11 cellular contexts compared by ENCODE assay signal in genomic region chr11:95994340-95994728, GRCh38.
DNase-seq lines count a peak whose midpoint lies in the region; ATAC-seq, FAIRE-seq and TF ChIP-seq lines count a peak whose summit lies in the region.
"Had no signal": no experiment of that assay in that cellular context is flagged by ENCODE, and none has a peak within 500 bp of the region (broad histone marks: within the 10 kb centered on the region; RNA-seq: fewer than 3 reads in every experiment).

No MANE protein-coding gene starts in this region.

- H3K36me3 Mint-ChIP-seq in Calu3 (ENCODE audit: insufficient read depth, unreplicated experiment) (peaks cover 10% of the 10 kb centered on the region), T-helper 17 cell (ENCODE audit: low read depth) (peaks cover 8% of the 10 kb centered on the region), memory B cell (peaks cover 16% of the 10 kb centered on the region)

- H2BK12ac ChIP-seq in trophoblast cell (ENCODE audit: low read length) = no peak overlapping the region

- no peaks in the 10 kb centered on the region for H3K79me2 ChIP-seq in trophoblast cell (ENCODE audit: control insufficient read depth, insufficient read depth, low read length, poor library complexity)

- H2BK5ac ChIP-seq in trophoblast cell (ENCODE audit: low read depth, low read length, poor library complexity) = no peak overlapping the region

- no peak overlapping the region for H3K4me3 ChIP-seq in trophoblast cell (ENCODE audit: low read depth, low read length)

- no peak overlapping the region for H3K18ac ChIP-seq in trophoblast cell (ENCODE audit: low read length)

- no peaks in the 10 kb centered on the region for H3K79me1 ChIP-seq in trophoblast cell (ENCODE audit: low read length)

- no peaks in the 10 kb centered on the region for H3K27me3 Mint-ChIP-seq in Calu3 (ENCODE audit: unreplicated experiment)
- no peaks in the 10 kb centered on the region for H3K27me3 Mint-ChIP-seq in T-helper 17 cell
- no peaks in the 10 kb centered on the region for H3K27me3 Mint-ChIP-seq in memory B cell
- H3K27me3 Mint-ChIP-seq: IgD-negative memory B cell had no signal

- intact Hi-C loops in Calu3 (cut with micrococcal nuclease; ENCODE audit: unreplicated experiment) = no loop called here

- no peak overlapping the region for H4K12ac ChIP-seq in trophoblast cell (ENCODE audit: low read depth, low read length)

- H3K27ac Mint-ChIP-seq in Calu3 (ENCODE audit: unreplicated experiment) (peak overlapping the region; percentile 5), T-helper 17 cell (peak overlapping the region; percentile 27), memory B cell (peak overlapping the region; percentile 16)

- CTCF ChIA-PET in Calu3 (lab: Charles Lee) = no interaction called here

- ATAC-seq in T-helper 17 cell (no peak), memory B cell (ENCODE audit: low read depth) (no peak)

- no peak overlapping the region for H3K4ac ChIP-seq in trophoblast cell (ENCODE audit: low read depth, low read length)

- peak overlapping the region; percentile 56 for H3K9ac ChIP-seq in trophoblast cell (ENCODE audit: low read length)

- H2AFZ ChIP-seq in trophoblast cell (ENCODE audit: insufficient read depth, low read length, poor library complexity) = no peak overlapping the region

- DNase-seq in Calu3 (no peak), T-helper 17 cell (no peak), memory B cell (ENCODE audit: low spot score in 2 of 2) (no peak), trophoblast cell (no peak), SKM-1 (lab: John Stamatoyannopoulos, UW; ENCODE audit: unreplicated experiment) (no peak), GM12892 (ENCODE audit: insufficient read length) (no peak)
- DNase-seq in activated CD4-positive, alpha-beta T cell treated with anti-CD3 and anti-CD28 coated beads, Interleukin-2, amount 50 U/mL, for 48 hours = no peak
- DNase-seq: HCEC 1CT, NCI-H187 treated with DMSO at 0.1 percent for 48 hours, NCI-H510A treated with DMSO at 0.1 percent for 48 hours had no signal

- H3K9me3 ChIP-seq in T-helper 17 cell (ENCODE audit: control insufficient read depth, low read length, poor library complexity, severe bottlenecking) = no peaks in the 10 kb centered on the region
- H3K9me3 ChIP-seq in trophoblast cell (ENCODE audit: insufficient read depth, low read depth, low read length) = no peaks in the 10 kb centered on the region

- no peak for TF ChIP-seq CTCF in Calu3 (IDR thresholded peaks at IDR 0.05; ENCODE audit: unreplicated experiment)

- no peak for TF ChIP-seq POLR2A in GM12892 (IDR thresholded peaks at IDR 0.05; ENCODE audit: low read depth, low read length)

- H3K9me3 Mint-ChIP-seq in Calu3 (ENCODE audit: low read depth, unreplicated experiment) = no peaks in the 10 kb centered on the region
- no peaks in the 10 kb centered on the region for H3K9me3 Mint-ChIP-seq in memory B cell
- H3K9me3 Mint-ChIP-seq: IgD-negative memory B cell had no signal

- H3K23ac ChIP-seq in trophoblast cell (ENCODE audit: low read length) = peak overlapping the region; percentile 80

- BruUV-seq in Calu3 (replicated peaks; lab: Mats Ljungman, UMichigan) = no TSS peak

- no peak overlapping the region for H3K14ac ChIP-seq in trophoblast cell (ENCODE audit: low read length)

- H3K4me3 Mint-ChIP-seq in Calu3 (ENCODE audit: low read depth, unreplicated experiment) (no peak overlapping the region), T-helper 17 cell (no peak overlapping the region), memory B cell (no peak overlapping the region)
- H3K4me3 Mint-ChIP-seq: IgD-negative memory B cell had no signal

- WGBS in trophoblast cell (ENCODE audit: extremely low coverage, insufficient coverage, insufficient read length) = no CpG with 5 or more reads among the region's 4 CpGs

- no peak overlapping the region for H3K27ac ChIP-seq in trophoblast cell (ENCODE audit: low read depth, low read length)

- peaks cover 0 to under 1% of the 10 kb centered on the region in 2 experiments for H3K36me3 ChIP-seq in trophoblast cell (ENCODE audit: control insufficient read depth in 1 of 2, insufficient read depth in 2 of 2, low read length in 2 of 2)

- H4K8ac ChIP-seq in trophoblast cell (ENCODE audit: low read depth, low read length) = no peak overlapping the region

- H4K91ac ChIP-seq in trophoblast cell (ENCODE audit: low read depth, low read length) = no peak overlapping the region

- no peak overlapping the region for H2BK120ac ChIP-seq in trophoblast cell (ENCODE audit: insufficient read depth, low read length, poor library complexity)

- no peak overlapping the region for H2AK5ac ChIP-seq in trophoblast cell (ENCODE audit: low read length)

- no peak overlapping the region for H3K4me2 ChIP-seq in trophoblast cell (ENCODE audit: low read length)

- H3K4me1 ChIP-seq in trophoblast cell (ENCODE audit: control insufficient read depth in 1 of 2, insufficient read depth in 2 of 2, low read length in 2 of 2) = no peaks in the 10 kb centered on the region

- peaks cover 33% of the 10 kb centered on the region for H3K4me1 Mint-ChIP-seq in Calu3 (ENCODE audit: low read depth, unreplicated experiment)
- H3K4me1 Mint-ChIP-seq in T-helper 17 cell = peaks cover 13% of the 10 kb centered on the region
- H3K4me1 Mint-ChIP-seq in memory B cell = peaks cover 5% of the 10 kb centered on the region

- H3K27me3 ChIP-seq in trophoblast cell (ENCODE audit: insufficient read depth, low read length) = no peaks in the 10 kb centered on the region

- FAIRE-seq in GM12892 (lab: Jason Lieb, UNC) = no peak
